In the genomic region with DNA sequence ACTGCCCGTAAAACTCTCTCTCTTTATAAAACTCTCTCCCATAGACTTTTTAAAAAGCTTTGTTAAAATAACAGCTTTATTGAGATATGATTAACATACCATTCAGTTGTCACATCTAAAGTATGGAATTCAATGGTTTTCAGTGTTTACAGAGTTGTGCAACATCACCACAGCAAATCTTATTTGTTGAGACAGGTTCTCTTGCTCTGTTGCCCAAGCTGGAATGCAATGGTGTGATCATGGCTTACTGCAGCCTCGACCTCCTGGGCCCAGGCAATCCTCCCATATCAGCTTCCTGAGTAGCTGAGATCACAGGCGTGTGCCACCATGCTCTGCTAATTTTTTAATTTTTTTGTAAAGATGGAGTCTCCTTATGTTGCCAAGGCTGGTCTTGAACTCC, we compare ENCODE assay signal across 1 cellular context.
TF ChIP-seq lines count a peak whose summit lies in the region.

No MANE protein-coding gene starts in this region.

TF ChIP-seq in WTC11, 78 proteins besides CTCF, POLR2A, EP300 and RAD21 (continued from another document):
- TF ChIP-seq, protein P1, sequence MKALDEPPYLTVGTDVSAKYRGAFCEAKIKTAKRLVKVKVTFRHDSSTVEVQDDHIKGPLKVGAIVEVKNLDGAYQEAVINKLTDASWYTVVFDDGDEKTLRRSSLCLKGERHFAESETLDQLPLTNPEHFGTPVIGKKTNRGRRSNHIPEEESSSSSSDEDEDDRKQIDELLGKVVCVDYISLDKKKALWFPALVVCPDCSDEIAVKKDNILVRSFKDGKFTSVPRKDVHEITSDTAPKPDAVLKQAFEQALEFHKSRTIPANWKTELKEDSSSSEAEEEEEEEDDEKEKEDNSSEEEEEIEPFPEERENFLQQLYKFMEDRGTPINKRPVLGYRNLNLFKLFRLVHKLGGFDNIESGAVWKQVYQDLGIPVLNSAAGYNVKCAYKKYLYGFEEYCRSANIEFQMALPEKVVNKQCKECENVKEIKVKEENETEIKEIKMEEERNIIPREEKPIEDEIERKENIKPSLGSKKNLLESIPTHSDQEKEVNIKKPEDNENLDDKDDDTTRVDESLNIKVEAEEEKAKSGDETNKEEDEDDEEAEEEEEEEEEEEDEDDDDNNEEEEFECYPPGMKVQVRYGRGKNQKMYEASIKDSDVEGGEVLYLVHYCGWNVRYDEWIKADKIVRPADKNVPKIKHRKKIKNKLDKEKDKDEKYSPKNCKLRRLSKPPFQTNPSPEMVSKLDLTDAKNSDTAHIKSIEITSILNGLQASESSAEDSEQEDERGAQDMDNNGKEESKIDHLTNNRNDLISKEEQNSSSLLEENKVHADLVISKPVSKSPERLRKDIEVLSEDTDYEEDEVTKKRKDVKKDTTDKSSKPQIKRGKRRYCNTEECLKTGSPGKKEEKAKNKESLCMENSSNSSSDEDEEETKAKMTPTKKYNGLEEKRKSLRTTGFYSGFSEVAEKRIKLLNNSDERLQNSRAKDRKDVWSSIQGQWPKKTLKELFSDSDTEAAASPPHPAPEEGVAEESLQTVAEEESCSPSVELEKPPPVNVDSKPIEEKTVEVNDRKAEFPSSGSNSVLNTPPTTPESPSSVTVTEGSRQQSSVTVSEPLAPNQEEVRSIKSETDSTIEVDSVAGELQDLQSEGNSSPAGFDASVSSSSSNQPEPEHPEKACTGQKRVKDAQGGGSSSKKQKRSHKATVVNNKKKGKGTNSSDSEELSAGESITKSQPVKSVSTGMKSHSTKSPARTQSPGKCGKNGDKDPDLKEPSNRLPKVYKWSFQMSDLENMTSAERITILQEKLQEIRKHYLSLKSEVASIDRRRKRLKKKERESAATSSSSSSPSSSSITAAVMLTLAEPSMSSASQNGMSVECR (CRISPR knock-in tag; IDR thresholded peaks at IDR 0.05; ENCODE audit: borderline replicate concordance), result no peak
- TF ChIP-seq, protein P2, sequence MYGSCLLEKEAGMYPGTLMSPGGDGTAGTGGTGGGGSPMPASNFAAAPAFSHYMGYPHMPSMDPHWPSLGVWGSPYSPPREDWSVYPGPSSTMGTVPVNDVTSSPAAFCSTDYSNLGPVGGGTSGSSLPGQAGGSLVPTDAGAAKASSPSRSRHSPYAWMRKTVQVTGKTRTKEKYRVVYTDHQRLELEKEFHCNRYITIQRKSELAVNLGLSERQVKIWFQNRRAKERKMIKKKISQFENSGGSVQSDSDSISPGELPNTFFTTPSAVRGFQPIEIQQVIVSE (CRISPR knock-in tag; IDR thresholded peaks at IDR 0.05; ENCODE audit: borderline replicate concordance), result no peak
- no peak for TF ChIP-seq NFATC4 (CRISPR knock-in tag; IDR thresholded peaks at IDR 0.05)
- no peak for TF ChIP-seq NFE2L1 (CRISPR knock-in tag; IDR thresholded peaks at IDR 0.05)
- no peak for TF ChIP-seq ETV6 (CRISPR knock-in tag; IDR thresholded peaks at IDR 0.05)
- no peak for TF ChIP-seq HMGA2 (CRISPR knock-in tag; IDR thresholded peaks at IDR 0.05)
- no peak for TF ChIP-seq GABPB1 (CRISPR knock-in tag; IDR thresholded peaks at IDR 0.05)
- TF ChIP-seq TEAD4 (CRISPR knock-in tag; IDR thresholded peaks at IDR 0.05), result no peak
- no peak for TF ChIP-seq OVOL2 (CRISPR knock-in tag; IDR thresholded peaks at IDR 0.05; ENCODE audit: borderline replicate concordance)
- no peak for TF ChIP-seq ZNF138 (CRISPR knock-in tag; conservative IDR thresholded peaks at IDR 0.05)
- TF ChIP-seq, protein P3, sequence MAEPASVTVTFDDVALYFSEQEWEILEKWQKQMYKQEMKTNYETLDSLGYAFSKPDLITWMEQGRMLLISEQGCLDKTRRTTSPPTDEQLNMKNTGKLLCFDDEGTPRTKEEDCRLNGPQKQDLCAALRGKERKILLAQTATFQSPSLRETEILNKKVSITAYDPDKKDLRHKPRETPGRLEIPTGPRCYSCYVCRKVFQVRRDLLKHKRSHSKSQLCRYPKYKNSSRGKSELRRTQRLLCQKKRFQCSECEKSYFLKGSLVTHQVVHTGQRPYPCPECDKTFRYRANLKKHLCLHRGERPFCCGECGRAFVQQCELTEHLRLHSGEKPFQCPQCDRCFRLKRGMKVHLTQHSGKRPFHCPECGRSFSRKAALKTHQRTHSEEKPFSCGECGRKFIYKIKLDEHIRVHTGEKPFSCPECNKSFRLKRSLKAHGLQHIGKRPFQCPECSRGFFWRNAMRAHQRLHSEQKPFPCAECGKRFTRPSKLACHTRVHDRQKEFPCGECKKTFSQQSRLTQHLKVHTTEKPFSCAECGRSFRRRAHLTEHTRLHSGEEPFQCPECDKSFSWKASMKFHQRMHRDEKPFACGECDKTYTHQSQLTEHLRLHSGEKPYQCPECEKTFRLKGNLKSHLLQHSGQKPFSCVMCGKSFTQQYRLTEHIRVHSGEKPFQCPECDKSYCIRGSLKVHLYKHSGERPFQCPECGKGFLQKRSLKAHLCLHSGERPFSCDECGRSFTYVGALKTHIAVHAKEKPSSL (CRISPR knock-in tag; conservative IDR thresholded peaks at IDR 0.05), result no peak
